17 cellular contexts compared by ENCODE assay signal in the genomic region with DNA sequence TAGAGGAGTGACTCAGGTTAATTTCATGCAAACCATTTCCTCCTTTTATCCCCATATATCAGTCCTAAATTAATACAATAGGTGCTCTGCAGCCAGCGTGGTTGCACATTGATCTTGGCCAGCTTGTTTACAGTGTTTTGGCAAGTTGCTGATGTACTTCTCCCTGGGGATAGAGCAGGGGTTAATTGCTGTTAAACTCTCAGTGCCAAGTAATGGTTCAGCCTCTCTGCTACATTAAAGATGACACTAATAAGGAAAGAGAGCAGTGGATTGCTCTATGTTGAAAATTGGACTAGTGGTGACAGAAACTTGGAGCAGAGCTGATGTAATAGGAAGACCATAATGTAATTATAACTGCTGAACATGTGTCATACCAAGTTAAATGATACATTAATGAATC.
DNase-seq lines count a peak whose midpoint lies in the region; ATAC-seq, FAIRE-seq and TF ChIP-seq lines count a peak whose summit lies in the region.
"Had no signal": no experiment of that assay in that cellular context is flagged by ENCODE, and none has a peak within 500 bp of the region (broad histone marks: within the 10 kb centered on the region; RNA-seq: fewer than 3 reads in every experiment).

No MANE protein-coding gene starts in this region.

- no peaks in the 10 kb centered on the region for H3K9me3 ChIP-seq in H1 (ENCODE audit: insufficient read depth in 2 of 2, low read depth in 1 of 2, low read length in 1 of 2)
- H3K9me3 ChIP-seq: BLaER1 had no signal

- peaks cover under 1% of the 10 kb centered on the region for H3K9me3 Mint-ChIP-seq in activated CD8-positive, alpha-beta T cell treated with anti-CD3 and anti-CD28 coated beads, Interleukin-2, amount 10 ng/mL, durations not matched to agents 7 days and 5 days (ENCODE audit: insufficient read depth)
- H3K9me3 Mint-ChIP-seq: GM23338 had no signal

- H3K4me2 ChIP-seq in H1 (ENCODE audit: insufficient read depth in 1 of 2, low read depth in 2 of 2, low read length in 2 of 2), result no peak overlapping the region
- H3K4me2 ChIP-seq: BLaER1, GM23338 had no signal

- no peak overlapping the region for H3K4ac ChIP-seq in H1 (replicated peaks; ENCODE audit: insufficient read length, low read depth, low read length)

- H3K4me3 Mint-ChIP-seq in activated CD8-positive, alpha-beta T cell treated with anti-CD3 and anti-CD28 coated beads, Interleukin-2, amount 10 ng/mL, durations not matched to agents 7 days and 5 days, result no peak overlapping the region
- H3K4me3 Mint-ChIP-seq: GM23338 had no signal

- no peak overlapping the region for H2BK120ac ChIP-seq in H1 (replicated peaks; ENCODE audit: low read depth, low read length)

- H4K5ac ChIP-seq in H1 (ENCODE audit: insufficient read length, low read depth, low read length), result no peak overlapping the region

- no peaks in the 10 kb centered on the region for H3K36me3 ChIP-seq in H1 (ENCODE audit: control insufficient read depth in 2 of 4, insufficient read depth in 4 of 4, low read length in 3 of 4)
- H3K36me3 ChIP-seq: BLaER1 had no signal

- CTCF ChIA-PET in H1 (lab: Charles Lee; ENCODE audit: partially characterized antibody), result interaction anchor here (1.2 kb wide), 1 partner anchor 94 kb away, joined by 4 read pairs; no protein-coding TSS in a partner anchor
- CTCF ChIA-PET in activated CD8-positive, alpha-beta T cell treated with anti-CD3 and anti-CD28 coated beads, Interleukin-2, amount 10 ng/mL, durations not matched to agents 7 days and 5 days (lab: Charles Lee), result no interaction called here

- H2AFZ ChIP-seq in H1 (ENCODE audit: low read length), result 0 out of 2 replicates have a peak overlapping the region, but pooled peaks have one; percentile 29
- H2AFZ ChIP-seq: GM23338 had no signal

- no peak for TF ChIP-seq EP300 in H1 (IDR thresholded peaks at IDR 0.05; ENCODE audit: borderline replicate concordance in 1 of 2, low read depth in 2 of 2, low read length in 2 of 2)

- no peaks in the 10 kb centered on the region for H4K20me1 ChIP-seq in H1 (replicated peaks in 1 of 2; ENCODE audit: control insufficient read depth in 1 of 2, insufficient read depth in 2 of 2, low read length in 2 of 2)
- H4K20me1 ChIP-seq: BLaER1 had no signal

- DNase-seq in DMS79 treated with DMSO at 0.1 percent for 48 hours (lab: John Stamatoyannopoulos, UW) (peak; percentile 42), NCI-H128 (lab: John Stamatoyannopoulos, UW; ENCODE audit: unreplicated experiment) (peak; percentile 23), NCI-H446 (lab: John Stamatoyannopoulos, UW) (peak; percentile 65 to 94), H1 (ENCODE audit: low read depth in 1 of 2, low spot score in 2 of 2) (no peak), amygdala (lab: John Stamatoyannopoulos, UW) (no peak)
- DNase-seq in activated CD8-positive, alpha-beta T cell treated with anti-CD3 and anti-CD28 coated beads, Interleukin-2, amount 10 ng/mL, durations not matched to agents 7 days and 5 days, result no peak
- DNase-seq: DMS153, NCI-H1436, NCI-H2171 treated with DMSO at 0.1 percent for 48 hours, NCI-H526, SHP77 treated with DMSO at 0.1 percent for 48 hours had no signal

- H3K79me1 ChIP-seq in H1 (ENCODE audit: low read depth, low read length), result no peaks in the 10 kb centered on the region

- no peak for TF ChIP-seq POLR2A in H1 (IDR thresholded peaks at IDR 0.05; ENCODE audit: control extremely low read depth in 1 of 2, low read depth in 2 of 2, low read length in 2 of 2)

- no peaks in the 10 kb centered on the region for H3K27me3 Mint-ChIP-seq in activated CD8-positive, alpha-beta T cell treated with anti-CD3 and anti-CD28 coated beads, Interleukin-2, amount 10 ng/mL, durations not matched to agents 7 days and 5 days (ENCODE audit: low read depth)

- no peaks in the 10 kb centered on the region for H3K79me2 ChIP-seq in H1 (ENCODE audit: control insufficient read depth in 1 of 2, insufficient read depth in 2 of 2, low read length in 2 of 2)

- no peak overlapping the region for H2BK12ac ChIP-seq in H1 (ENCODE audit: low read depth, low read length)

- H3K27ac Mint-ChIP-seq in activated CD8-positive, alpha-beta T cell treated with anti-CD3 and anti-CD28 coated beads, Interleukin-2, amount 10 ng/mL, durations not matched to agents 7 days and 5 days, result no peak overlapping the region
- H3K27ac Mint-ChIP-seq: GM23338 had no signal

- no peak overlapping the region for H2BK15ac ChIP-seq in H1 (ENCODE audit: low read length)

- no peaks in the 10 kb centered on the region for H3K36me3 Mint-ChIP-seq in activated CD8-positive, alpha-beta T cell treated with anti-CD3 and anti-CD28 coated beads, Interleukin-2, amount 10 ng/mL, durations not matched to agents 7 days and 5 days (ENCODE audit: low read depth)

- no peak overlapping the region for H4K91ac ChIP-seq in H1 (replicated peaks; ENCODE audit: insufficient read length, low read length)

- no peaks in the 10 kb centered on the region for H3K27me3 ChIP-seq in H1 (replicated peaks in 1 of 4; ENCODE audit: control insufficient read depth in 3 of 4, extremely low read depth in 1 of 4, insufficient read depth in 3 of 4, low read length in 3 of 4)
- H3K27me3 ChIP-seq: BLaER1 had no signal

- H3K23ac ChIP-seq in H1 (ENCODE audit: insufficient read length), result no peak overlapping the region

- H3K4me1 Mint-ChIP-seq in activated CD8-positive, alpha-beta T cell treated with anti-CD3 and anti-CD28 coated beads, Interleukin-2, amount 10 ng/mL, durations not matched to agents 7 days and 5 days (ENCODE audit: low read depth), result no peaks in the 10 kb centered on the region
- H3K4me1 Mint-ChIP-seq: GM23338 had no signal

- H3K18ac ChIP-seq in H1 (ENCODE audit: extremely low read depth, low read length), result no peak overlapping the region

- WGBS in H1 (ENCODE audit: extremely low coverage in 1 of 2, insufficient coverage in 1 of 2, insufficient read length in 1 of 2, insufficient replicate concordance in 2 of 2, low coverage in 1 of 2, low lambda C conversion rate in 2 of 2, missing lambda C conversion rate in 1 of 2), 2 experiments, result 95% methylated on average over 1 of the region's 1 CpG; no CpG with 5 or more reads in 1 of the 2 experiments

- no peak overlapping the region for H3K9ac ChIP-seq in H1 (replicated peaks in 1 of 4; ENCODE audit: extremely low read depth in 1 of 4, low read depth in 3 of 4, low read length in 3 of 4)
- H3K9ac ChIP-seq: BLaER1 had no signal

- no peak for TF ChIP-seq RAD21 in H1 (IDR thresholded peaks at IDR 0.05 in 1 of 2, conservative IDR thresholded peaks at IDR 0.05 in 1 of 2; ENCODE audit: low read depth in 2 of 2, low read length in 2 of 2)

- H3K14ac ChIP-seq in H1 (ENCODE audit: insufficient read length), result no peak overlapping the region

- FAIRE-seq in H1 (lab: Jason Lieb, UNC), result no peak
- FAIRE-seq: GM12878, GM19239, RCC 7860 had no signal

- no peak for ATAC-seq in HG03196 (IDR thresholded peaks at IDR 0.05; ENCODE audit: unreplicated experiment)
- ATAC-seq in activated CD8-positive, alpha-beta T cell treated with anti-CD3 and anti-CD28 coated beads, Interleukin-2, amount 10 ng/mL, durations not matched to agents 7 days and 5 days, result no peak
- ATAC-seq: GM12878, GM23338 had no signal

- no peak overlapping the region for H2BK5ac ChIP-seq in H1 (ENCODE audit: low read depth, low read length)

- H4K8ac ChIP-seq in H1 (ENCODE audit: extremely low read depth, insufficient read depth, low read length), result no peak overlapping the region

- H3K4me1 ChIP-seq in H1 (replicated peaks in 1 of 4; ENCODE audit: control insufficient read depth in 3 of 4, insufficient read depth in 4 of 4, low read length in 3 of 4), result no peaks in the 10 kb centered on the region

- no peak overlapping the region for H3K27ac ChIP-seq in H1 (ENCODE audit: low read depth, low read length)
- H3K27ac ChIP-seq: BLaER1 had no signal

- no peak overlapping the region for H2AK5ac ChIP-seq in H1 (ENCODE audit: low read depth, low read length)

- POLR2A ChIA-PET in H1 (lab: Charles Lee; ENCODE audit: partially characterized antibody), result no interaction called here
- POLR2A ChIA-PET in activated CD8-positive, alpha-beta T cell treated with anti-CD3 and anti-CD28 coated beads, Interleukin-2, amount 10 ng/mL, durations not matched to agents 7 days and 5 days (lab: Charles Lee), result no interaction called here

- H3K4me3 ChIP-seq in H1 (ENCODE audit: extremely low read depth in 1 of 4, insufficient read depth in 2 of 4, low read depth in 3 of 4, low read length in 4 of 4), result no peak overlapping the region
- H3K4me3 ChIP-seq: BLaER1, GM12878, GM23338 had no signal

- H3K23me2 ChIP-seq in H1 (ENCODE audit: low read depth, low read length), result no peaks in the 10 kb centered on the region

- H3K56ac ChIP-seq in H1 (replicated peaks; ENCODE audit: insufficient read length, low read depth, low read length), result no peak overlapping the region

- TF ChIP-seq CTCF in H1 (IDR thresholded peaks at IDR 0.05; ENCODE audit: control extremely low read depth in 1 of 3, insufficient read depth in 1 of 3, low read depth in 1 of 3, low read length in 3 of 3), result no peak

- H2BK20ac ChIP-seq in H1 (ENCODE audit: low read length), result no peak overlapping the region

TF ChIP-seq in H1, 55 proteins besides CTCF, POLR2A, EP300 and RAD21:
- no peak for TF ChIP-seq SRF (IDR thresholded peaks at IDR 0.05; ENCODE audit: low read depth, low read length)
- TF ChIP-seq, protein P1, sequence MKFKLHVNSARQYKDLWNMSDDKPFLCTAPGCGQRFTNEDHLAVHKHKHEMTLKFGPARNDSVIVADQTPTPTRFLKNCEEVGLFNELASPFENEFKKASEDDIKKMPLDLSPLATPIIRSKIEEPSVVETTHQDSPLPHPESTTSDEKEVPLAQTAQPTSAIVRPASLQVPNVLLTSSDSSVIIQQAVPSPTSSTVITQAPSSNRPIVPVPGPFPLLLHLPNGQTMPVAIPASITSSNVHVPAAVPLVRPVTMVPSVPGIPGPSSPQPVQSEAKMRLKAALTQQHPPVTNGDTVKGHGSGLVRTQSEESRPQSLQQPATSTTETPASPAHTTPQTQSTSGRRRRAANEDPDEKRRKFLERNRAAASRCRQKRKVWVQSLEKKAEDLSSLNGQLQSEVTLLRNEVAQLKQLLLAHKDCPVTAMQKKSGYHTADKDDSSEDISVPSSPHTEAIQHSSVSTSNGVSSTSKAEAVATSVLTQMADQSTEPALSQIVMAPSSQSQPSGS (IDR thresholded peaks at IDR 0.05; ENCODE audit: low read length), result no peak
- no peak for TF ChIP-seq TCF12 (IDR thresholded peaks at IDR 0.05; ENCODE audit: low read depth, low read length)
- no peak for TF ChIP-seq SP2 (IDR thresholded peaks at IDR 0.05; ENCODE audit: low read length)
- TF ChIP-seq RNF2 (IDR thresholded peaks at IDR 0.05; ENCODE audit: borderline replicate concordance, low read depth, low read length, missing control alignments, poor library complexity, severe bottlenecking), result no peak
- no peak for TF ChIP-seq SIX5 (IDR thresholded peaks at IDR 0.05; ENCODE audit: low read depth, low read length)
- no peak for TF ChIP-seq CBX8 (IDR thresholded peaks at IDR 0.05; ENCODE audit: borderline replicate concordance, low read depth, low read length)

Comparison
In these comparisons a context has a peak if more than half of its experiments do, and no peak if none do; other contexts are left out.
1. DNase-seq: peak in DMS79 treated with DMSO at 0.1 percent for 48 hours (single experiment), NCI-H128 (single experiment) and NCI-H446 (2 of 2); none in H1 (0 of 2), activated CD8-positive, alpha-beta T cell treated with anti-CD3 and anti-CD28 coated beads, Interleukin-2, amount 10 ng/mL, durations not matched to agents 7 days and 5 days (single experiment) and amygdala (0 of 56).